9 cellular contexts compared by ENCODE assay signal in genomic region chr4:2837110-2837903, GRCh38. TPM values are rescaled to one million over a fixed set of nuclear protein-coding genes. Genes with fewer than 3 reads are reported as not detected.
A peak's percentile ranks its signal among the peaks of the same experiment; 100 is the strongest.
DNase-seq lines count a peak whose midpoint lies in the region; ATAC-seq, FAIRE-seq and TF ChIP-seq lines count a peak whose summit lies in the region.
"Had no signal": no experiment of that assay in that cellular context is flagged by ENCODE, and none has a peak within 500 bp of the region (broad histone marks: within the 10 kb centered on the region; RNA-seq: fewer than 3 reads in every experiment).

No MANE protein-coding gene starts in this region.

- WGBS in heart right ventricle, 2 donors = 69 to 79% methylated on average over 20 of the region's 20 CpGs

- peaks cover 56% of the 10 kb centered on the region for H3K36me3 Mint-ChIP-seq in activated CD8-positive, alpha-beta T cell treated with anti-CD3 and anti-CD28 coated beads, Interleukin-2, amount 10 ng/mL, durations not matched to agents 7 days and 5 days (ENCODE audit: low read depth)

- intact Hi-C loops in heart right ventricle (cut with DNase I) (loop anchor here in 1 of 10 donors (5.0 kb wide), 1 partner anchor 75 kb away; no protein-coding TSS in a partner anchor), gastrocnemius medialis (cut with DNase I; ENCODE audit: low total_unique reads) (no loop called here)

- CTCF ChIA-PET in activated CD8-positive, alpha-beta T cell treated with anti-CD3 and anti-CD28 coated beads, Interleukin-2, amount 10 ng/mL, durations not matched to agents 7 days and 5 days (lab: Charles Lee) = interaction anchor here (2.0 kb wide), 1 partner anchor 10 kb away, joined by 7 read pairs; no protein-coding TSS in a partner anchor

- TF ChIP-seq CTCF in heart right ventricle (IDR thresholded peaks at IDR 0.05) (no peak), gastrocnemius medialis (IDR thresholded peaks at IDR 0.05 in 4 of 5, conservative IDR thresholded peaks at IDR 0.05 in 1 of 5) (no peak)

- DNase-seq in GM12891 (ENCODE audit: insufficient read length, low spot score) (no peak), heart right ventricle (peak in 1 of 2 donors; percentile 15), gastrocnemius medialis (peak in 1 of 2 donors; percentile 14), globus pallidus (ENCODE audit: low spot score) (no peak), SK-N-DZ (ENCODE audit: low spot score) (no peak), DMS79 treated with DMSO at 0.1 percent for 48 hours (lab: John Stamatoyannopoulos, UW) (no peak)
- DNase-seq in activated CD8-positive, alpha-beta T cell treated with anti-CD3 and anti-CD28 coated beads, Interleukin-2, amount 10 ng/mL, durations not matched to agents 7 days and 5 days = no peak
- DNase-seq: NCI-H1436 treated with DMSO at 0.1 percent for 48 hours had no signal

- H3K36me3 ChIP-seq in heart right ventricle (peaks cover 0 to 44% (median 3%) of the 10 kb centered on the region in 9 donors), gastrocnemius medialis (peaks cover 0 to 8% of the 10 kb centered on the region in 2 donors)

- no peaks in the 10 kb centered on the region for H3K9me3 Mint-ChIP-seq in activated CD8-positive, alpha-beta T cell treated with anti-CD3 and anti-CD28 coated beads, Interleukin-2, amount 10 ng/mL, durations not matched to agents 7 days and 5 days (ENCODE audit: insufficient read depth)

- FAIRE-seq in GM12891 (lab: Jason Lieb, UNC) = peak; percentile 26

- H3K9me3 ChIP-seq in heart right ventricle (no peaks in the 10 kb centered on the region), gastrocnemius medialis (no peaks in the 10 kb centered on the region)

- H3K4me1 Mint-ChIP-seq in activated CD8-positive, alpha-beta T cell treated with anti-CD3 and anti-CD28 coated beads, Interleukin-2, amount 10 ng/mL, durations not matched to agents 7 days and 5 days (ENCODE audit: low read depth) = peaks cover 65% of the 10 kb centered on the region

- peak overlapping the region; percentile 77 for H3K4me3 Mint-ChIP-seq in activated CD8-positive, alpha-beta T cell treated with anti-CD3 and anti-CD28 coated beads, Interleukin-2, amount 10 ng/mL, durations not matched to agents 7 days and 5 days

- H3K27ac Mint-ChIP-seq in activated CD8-positive, alpha-beta T cell treated with anti-CD3 and anti-CD28 coated beads, Interleukin-2, amount 10 ng/mL, durations not matched to agents 7 days and 5 days = peak overlapping the region; percentile 85

- H3K27me3 Mint-ChIP-seq in activated CD8-positive, alpha-beta T cell treated with anti-CD3 and anti-CD28 coated beads, Interleukin-2, amount 10 ng/mL, durations not matched to agents 7 days and 5 days (ENCODE audit: low read depth) = no peaks in the 10 kb centered on the region

- no peaks in the 10 kb centered on the region for H3K27me3 ChIP-seq in heart right ventricle
- no peaks in the 10 kb centered on the region for H3K27me3 ChIP-seq in gastrocnemius medialis

- H3K4me1 ChIP-seq in heart right ventricle = peaks cover 5 to 67% (median 36%) of the 10 kb centered on the region in 9 donors
- H3K4me1 ChIP-seq in gastrocnemius medialis = peaks cover 0 to 6% of the 10 kb centered on the region in 2 donors

- TF ChIP-seq POLR2A in GM12891 (IDR thresholded peaks at IDR 0.05; ENCODE audit: low read depth, low read length) = no peak; the same call in 1 of the 2 replicates
- no peak for TF ChIP-seq POLR2A in gastrocnemius medialis (IDR thresholded peaks at IDR 0.05)

- peak overlapping the region in 9 of 10 donors; percentile 1 to 78 (median 57) for H3K27ac ChIP-seq in heart right ventricle
- H3K27ac ChIP-seq in gastrocnemius medialis = peak overlapping the region in 3 of 4 donors; percentile 13 to 57 (median 16)

- in situ Hi-C loops in gastrocnemius medialis (cut with MboI; ENCODE audit: low sequenced_read_pairs in 4 of 4) = no loop called here

- POLR2A ChIA-PET in activated CD8-positive, alpha-beta T cell treated with anti-CD3 and anti-CD28 coated beads, Interleukin-2, amount 10 ng/mL, durations not matched to agents 7 days and 5 days (lab: Charles Lee) = interaction anchor here (1.7 to 2.1 kb wide), 2 partner anchors 23 to 25 kb away, joined by 3 to 8 read pairs; no protein-coding TSS in a partner anchor

- peak; percentile 12 for ATAC-seq in activated CD8-positive, alpha-beta T cell treated with anti-CD3 and anti-CD28 coated beads, Interleukin-2, amount 10 ng/mL, durations not matched to agents 7 days and 5 days
- ATAC-seq in heart right ventricle (peak in 4 of 8 donors; percentile 4 to 9 (median 8)), gastrocnemius medialis (no peak), HG03159 (IDR thresholded peaks at IDR 0.05; ENCODE audit: unreplicated experiment) (no peak)

- H3K4me3 ChIP-seq in heart right ventricle = peak overlapping the region in 6 of 10 donors; percentile 2 to 32 (median 14)
- no peak overlapping the region for H3K4me3 ChIP-seq in gastrocnemius medialis

TF ChIP-seq in GM12891, 5 proteins besides CTCF, POLR2A, EP300 and RAD21:
- TF ChIP-seq TAF1 (IDR thresholded peaks at IDR 0.05; ENCODE audit: low read depth, low read length) (no peak), POLR2AphosphoS5 (IDR thresholded peaks at IDR 0.05; ENCODE audit: low read depth, low read length) (no peak), POU2F2 (IDR thresholded peaks at IDR 0.05; ENCODE audit: low read depth, low read length) (0 out of 2 replicates have a peak, but pooled peaks have one; percentile 23)
TF ChIP-seq in GM12891: peak in this region for 1.

RNA-seq across cellular contexts. Expression of gene ADD1, which starts 6.3 kb away (rescaled TPM):
- 112 TPM for polyA plus RNA-seq in GM12891 (2012; ENCODE audit: low read depth, missing spikeins)
- 100 to 1,000 TPM; 252 to 255 TPM for total RNA-seq in activated CD8-positive, alpha-beta T cell treated with anti-CD3 and anti-CD28 coated beads, Interleukin-2, amount 10 ng/mL, durations not matched to agents 7 days and 5 days
- 100 to 1,000 TPM; 188 to 289 (median 214) TPM for total RNA-seq in heart right ventricle
- polyA plus RNA-seq in heart right ventricle = 100 to 1,000 TPM; 163 to 448 TPM
- total RNA-seq in gastrocnemius medialis = 100 to 1,000 TPM; 144 to 255 (median 178) TPM
- polyA plus RNA-seq in SK-N-DZ (2014; cell fraction: cytosol; rRNA removed) = 101 and 103 TPM in 2 replicates
- 125 and 189 TPM in 2 replicates for polyA plus RNA-seq in SK-N-DZ (2014; cell fraction: nucleus; rRNA removed)

RNA-seq across cellular contexts. Expression of gene SH3BP2, which starts 44.4 kb away (rescaled TPM):
- 26.2 TPM for polyA plus RNA-seq in GM12891 (2012; ENCODE audit: low read depth, missing spikeins)
- 10 to 100 TPM; 88.2 to 93.0 TPM for total RNA-seq in activated CD8-positive, alpha-beta T cell treated with anti-CD3 and anti-CD28 coated beads, Interleukin-2, amount 10 ng/mL, durations not matched to agents 7 days and 5 days
- 10 to 100 TPM; 10.4 to 36.9 (median 16.4) TPM for total RNA-seq in heart right ventricle
- polyA plus RNA-seq in heart right ventricle = 10 to 100 TPM; 12.3 to 47.7 TPM
- total RNA-seq in gastrocnemius medialis = 10 to 100 TPM in 3 of 4 donors, 1 to 10 TPM in 1; 4.8 to 21.5 (median 12.0) TPM
- 13.8 and 27.4 TPM in 2 replicates for polyA plus RNA-seq in SK-N-DZ (2014; cell fraction: cytosol; rRNA removed)
- 99.4 and 107 TPM in 2 replicates for polyA plus RNA-seq in SK-N-DZ (2014; cell fraction: nucleus; rRNA removed)

Comparison
In these comparisons a context has a peak if more than half of its experiments do, and no peak if none do; other contexts are left out.
1. H3K4me3 ChIP-seq: peak in heart right ventricle (6 of 10); none in gastrocnemius medialis (0 of 4).